13 cellular contexts compared by ENCODE assay signal in genomic region chr16:64615647-64616280, GRCh38.
A peak's percentile ranks its signal among the peaks of the same experiment; 100 is the strongest.
DNase-seq lines count a peak whose midpoint lies in the region; ATAC-seq and TF ChIP-seq lines count a peak whose summit lies in the region.
"Had no signal": no experiment of that assay in that cellular context is flagged by ENCODE, and none has a peak within 500 bp of the region (broad histone marks: within the 10 kb centered on the region; RNA-seq: fewer than 3 reads in every experiment).

No MANE protein-coding gene starts in this region.

- TF ChIP-seq EP300 in suprapubic skin (IDR thresholded peaks at IDR 0.05), result no peak

- no peaks in the 10 kb centered on the region for H4K20me1 ChIP-seq in fibroblast of lung (ENCODE audit: control insufficient read depth, extremely low read depth, insufficient read depth, low read length)

- no peak for TF ChIP-seq POLR2A in suprapubic skin (IDR thresholded peaks at IDR 0.05)

- TF ChIP-seq CTCF in fibroblast of lung (conservative IDR thresholded peaks at IDR 0.05 in 1 of 2, IDR thresholded peaks at IDR 0.05 in 1 of 2; ENCODE audit: low read depth in 1 of 2, low read length in 2 of 2) (no peak), suprapubic skin (IDR thresholded peaks at IDR 0.05) (no peak), GM10248 (IDR thresholded peaks at IDR 0.05; ENCODE audit: control extremely low read depth, extremely low read depth, low read depth, missing control alignments) (no peak)

- H3K4me2 ChIP-seq in fibroblast of lung (ENCODE audit: extremely low read depth, insufficient read depth, low read length), result no peak overlapping the region

- 20% methylated on average over 6 of the region's 6 CpGs for WGBS in HUES64
- 56% methylated on average over 6 of the region's 6 CpGs for WGBS in suprapubic skin

- peaks cover 14% of the 10 kb centered on the region; the same call in 1 of the 2 replicates for H3K4me1 ChIP-seq in HUES64 (ENCODE audit: insufficient read depth, low read length)
- no peaks in the 10 kb centered on the region for H3K4me1 ChIP-seq in fibroblast of lung (ENCODE audit: control insufficient read depth, extremely low read depth, insufficient read depth, low read length)
- H3K4me1 ChIP-seq in suprapubic skin, result no peaks in the 10 kb centered on the region
- H3K4me1 ChIP-seq: HAP-1, lower lobe of right lung had no signal

- H3K27ac ChIP-seq in HUES64 (ENCODE audit: low read depth, low read length), result peak overlapping the region; percentile 47
- H3K27ac ChIP-seq in fibroblast of lung (ENCODE audit: insufficient read depth, low read length), result no peak overlapping the region
- no peak overlapping the region for H3K27ac ChIP-seq in suprapubic skin
- H3K27ac ChIP-seq: lower lobe of right lung had no signal

- H3K9me3 ChIP-seq in HUES64 (ENCODE audit: insufficient read depth, low read depth, low read length), result no peaks in the 10 kb centered on the region
- H3K9me3 ChIP-seq in fibroblast of lung (ENCODE audit: control insufficient read depth, insufficient read depth, low read depth, low read length), result no peaks in the 10 kb centered on the region
- peaks cover 3% of the 10 kb centered on the region for H3K9me3 ChIP-seq in suprapubic skin
- H3K9me3 ChIP-seq: HAP-1 had no signal

- no peaks in the 10 kb centered on the region for H3K79me2 ChIP-seq in fibroblast of lung (ENCODE audit: control insufficient read depth, insufficient read depth, low read length)

- POLR2A ChIA-PET in GM10248 (lab: Yijun Ruan, JAX), result no interaction called here

- ATAC-seq in HG02798 (IDR thresholded peaks at IDR 0.05; ENCODE audit: poor library complexity, unreplicated experiment), result no peak
- ATAC-seq: T-cell had no signal

- CTCF ChIA-PET in GM10248 (lab: Yijun Ruan, JAX), result no interaction called here

- DNase-seq in NCI-H82 (lab: John Stamatoyannopoulos, UW) (peak; percentile 98), fibroblast of lung (ENCODE audit: low read depth in 2 of 2) (peak; percentile 41 to 50), retina (peak; percentile 74), cortex of kidney (lab: John Stamatoyannopoulos, UW) (no peak), suprapubic skin (ENCODE audit: low spot score in 2 of 2) (no peak), GM10248 (ENCODE audit: extremely low spot score) (no peak)
- DNase-seq: DND-41, lower lobe of right lung, NCI-H2107, T-cell had no signal

- no peak overlapping the region for H3K4me3 ChIP-seq in HUES64 (ENCODE audit: low read length)
- no peak overlapping the region for H3K4me3 ChIP-seq in fibroblast of lung (replicated peaks in 1 of 4; ENCODE audit: control extremely low read depth in 1 of 4, insufficient read depth in 1 of 4, low read depth in 3 of 4, low read length in 4 of 4)
- no peak overlapping the region for H3K4me3 ChIP-seq in suprapubic skin
- H3K4me3 ChIP-seq: HAP-1, lower lobe of right lung had no signal

- H2AFZ ChIP-seq in fibroblast of lung (ENCODE audit: low read length), result no peak overlapping the region

- H3K36me3 ChIP-seq in HUES64 (ENCODE audit: insufficient read depth, low read length), result no peaks in the 10 kb centered on the region
- H3K36me3 ChIP-seq in fibroblast of lung (ENCODE audit: control insufficient read depth, insufficient read depth, low read length), result no peaks in the 10 kb centered on the region
- H3K36me3 ChIP-seq in suprapubic skin, result no peaks in the 10 kb centered on the region
- H3K36me3 ChIP-seq: HAP-1, lower lobe of right lung had no signal

- H3K9ac ChIP-seq in HUES64 (ENCODE audit: low read depth, low read length) (no peak overlapping the region), fibroblast of lung (ENCODE audit: insufficient read depth, low read length) (no peak overlapping the region)

- H3K27me3 ChIP-seq in HUES64 (ENCODE audit: insufficient read depth, low read length), result no peaks in the 10 kb centered on the region
- H3K27me3 ChIP-seq in fibroblast of lung (ENCODE audit: control insufficient read depth, insufficient read depth, low read length), result no peaks in the 10 kb centered on the region
- H3K27me3 ChIP-seq in suprapubic skin, result no peaks in the 10 kb centered on the region

Comparison
In these comparisons a context has a peak if more than half of its experiments do, and no peak if none do; other contexts are left out.
1. DNase-seq: peak in NCI-H82 (single experiment), fibroblast of lung (2 of 2) and retina (single experiment); none in cortex of kidney (single experiment), suprapubic skin (0 of 2) and GM10248 (single experiment).